ENCODE assay signal across 23 cellular contexts in genomic region chr4:125620066-125620850, GRCh38.
DNase-seq lines count a peak whose midpoint lies in the region; ATAC-seq, FAIRE-seq and TF ChIP-seq lines count a peak whose summit lies in the region.
"Had no signal": no experiment of that assay in that cellular context is flagged by ENCODE, and none has a peak within 500 bp of the region (broad histone marks: within the 10 kb centered on the region; RNA-seq: fewer than 3 reads in every experiment).

No MANE protein-coding gene starts in this region.

- H3K9me3 ChIP-seq in SK-N-MC (ENCODE audit: low read depth, low read length) (no peaks in the 10 kb centered on the region), mesenchymal stem cell (ENCODE audit: control insufficient read depth, low read length) (no peaks in the 10 kb centered on the region), WERI-Rb-1 (ENCODE audit: severe bottlenecking) (no peaks in the 10 kb centered on the region)
- H3K9me3 ChIP-seq: BLaER1, gastrocnemius medialis, left ventricle myocardium inferior, ovary, vagina had no signal

- no peak overlapping the region for H2AFZ ChIP-seq in mesenchymal stem cell (ENCODE audit: low read depth, low read length)

- H2BK5ac ChIP-seq in mesenchymal stem cell (ENCODE audit: low read depth, low read length, poor library complexity, severe bottlenecking): no peak overlapping the region

- H3K36me3 ChIP-seq in SK-N-MC (ENCODE audit: insufficient read depth, low read length) (no peaks in the 10 kb centered on the region), mesenchymal stem cell (ENCODE audit: control insufficient read depth in 1 of 2, insufficient read depth in 2 of 2, low read depth in 1 of 2, low read length in 2 of 2) (no peaks in the 10 kb centered on the region), WERI-Rb-1 (no peaks in the 10 kb centered on the region)
- H3K36me3 ChIP-seq: BLaER1, gastrocnemius medialis, left ventricle myocardium inferior, ovary, vagina had no signal

- H2AK5ac ChIP-seq in mesenchymal stem cell (ENCODE audit: low read length, severe bottlenecking): no peak overlapping the region

- H3K18ac ChIP-seq in mesenchymal stem cell (ENCODE audit: low read depth in 1 of 2, low read length in 2 of 2): no peak overlapping the region

- H3K9ac ChIP-seq in SK-N-MC (ENCODE audit: insufficient read length): peak overlapping the region; percentile 37
- H3K9ac ChIP-seq in mesenchymal stem cell (ENCODE audit: low read length): peak overlapping the region; percentile 62
- H3K9ac ChIP-seq: BLaER1 had no signal

- WGBS in mesenchymal stem cell: 77% methylated on average over 3 of the region's 3 CpGs

- no peak for TF ChIP-seq CTCF in WERI-Rb-1 (IDR thresholded peaks at IDR 0.05; ENCODE audit: low read depth, low read length)

- no peak for ATAC-seq in activated CD4-positive, alpha-beta T cell treated with anti-CD3 and anti-CD28 coated beads for 36 hours
- ATAC-seq: gastrocnemius medialis had no signal

- no peak overlapping the region for H2BK12ac ChIP-seq in mesenchymal stem cell (ENCODE audit: low read length in 2 of 2)

- intact Hi-C loops in activated CD4-positive, alpha-beta T cell treated with anti-CD3 and anti-CD28 coated beads for 36 hours (cut with DNase I, micrococcal nuclease): no loop called here

- H3K27me3 ChIP-seq in mesenchymal stem cell (ENCODE audit: control insufficient read depth in 1 of 2, insufficient read depth in 1 of 2, low read length in 2 of 2) (no peaks in the 10 kb centered on the region), WERI-Rb-1 (ENCODE audit: insufficient read depth, low read depth, severe bottlenecking) (no peaks in the 10 kb centered on the region)
- H3K27me3 ChIP-seq: BLaER1, gastrocnemius medialis, ovary, vagina had no signal

- H3K27ac ChIP-seq in SK-N-MC: 0 out of 2 replicates have a peak overlapping the region, but pooled peaks have one; percentile 15
- H3K27ac ChIP-seq in mesenchymal stem cell (ENCODE audit: low read length, poor library complexity, severe bottlenecking): no peak overlapping the region
- H3K27ac ChIP-seq in WERI-Rb-1: no peak overlapping the region
- H3K27ac ChIP-seq: BLaER1, gastrocnemius medialis, left ventricle myocardium inferior, ovary, vagina had no signal

- FAIRE-seq in endometrium (lab: Jason Lieb, UNC): peak; percentile 93
- FAIRE-seq: bronchial epithelial cell had no signal

- no peak overlapping the region for H3K4me3 Mint-ChIP-seq in activated CD4-positive, alpha-beta T cell treated with anti-CD3 and anti-CD28 coated beads for 36 hours
- H3K4me3 Mint-ChIP-seq: activated B cell treated with CpG ODN at 0.5 μM for 24 hours; activated naive CD8-positive, alpha-beta T cell treated with anti-CD3 and anti-CD28 coated beads, Interleukin-2, amount 10 ng/mL, durations not matched to agents 7 days and 5 days; activated T-helper 1 cell treated with anti-CD3 and anti-CD28 coated beads, Interleukin-12 subunit alpha, Interleukin-12 subunit beta, Interleukin-2, Interleukin-4 antibody, amounts not matched to agents 30 ng/mL and 10 ng/mL and 1 ng/mL, durations not matched to agents 14 hours and 24 hours and 36 hours; T-helper 1 cell treated with Interleukin-12 subunit alpha and Interleukin-12 subunit beta and Interleukin-4 antibody, amounts not matched to agents 30 μg/mL and 1 μg/mL, for 36 hours had no signal

- no peaks in the 10 kb centered on the region for H3K27me3 Mint-ChIP-seq in activated CD4-positive, alpha-beta T cell treated with anti-CD3 and anti-CD28 coated beads for 36 hours
- H3K27me3 Mint-ChIP-seq: activated B cell treated with CpG ODN at 0.5 μM for 24 hours; activated naive CD8-positive, alpha-beta T cell treated with anti-CD3 and anti-CD28 coated beads, Interleukin-2, amount 10 ng/mL, durations not matched to agents 7 days and 5 days had no signal

- peaks cover 5% of the 10 kb centered on the region for H3K9me3 Mint-ChIP-seq in activated CD4-positive, alpha-beta T cell treated with anti-CD3 and anti-CD28 coated beads for 36 hours (ENCODE audit: low read depth)
- H3K9me3 Mint-ChIP-seq: activated T-helper 1 cell treated with anti-CD3 and anti-CD28 coated beads, Interleukin-12 subunit alpha, Interleukin-12 subunit beta, Interleukin-2, Interleukin-4 antibody, amounts not matched to agents 30 ng/mL and 10 ng/mL and 1 ng/mL, durations not matched to agents 14 hours and 24 hours and 36 hours; T-helper 1 cell treated with Interleukin-12 subunit alpha and Interleukin-12 subunit beta and Interleukin-4 antibody, amounts not matched to agents 30 μg/mL and 1 μg/mL, for 36 hours had no signal

- no peak overlapping the region for H4K8ac ChIP-seq in mesenchymal stem cell (ENCODE audit: low read length)

- H3K4ac ChIP-seq in mesenchymal stem cell (ENCODE audit: low read depth in 1 of 2, low read length in 2 of 2): no peak overlapping the region

- DNase-seq in SK-N-MC (ENCODE audit: low read depth, low spot score) (no peak), mesenchymal stem cell (peak; percentile 16), WERI-Rb-1 (no peak), ureter (ENCODE audit: low spot score) (no peak), iPS-NIHi7 (ENCODE audit: extremely low spot score) (no peak)
- no peak for DNase-seq in activated CD4-positive, alpha-beta T cell treated with anti-CD3 and anti-CD28 coated beads for 36 hours
- DNase-seq: activated B cell treated with CpG ODN at 0.5 μM for 24 hours; activated naive CD8-positive, alpha-beta T cell treated with anti-CD3 and anti-CD28 coated beads, Interleukin-2, amount 10 ng/mL, durations not matched to agents 7 days and 5 days; gastrocnemius medialis; H7; left ventricle myocardium inferior; NCI-H1048; NCI-H2107; NCI-H510A treated with DMSO at 0.1 percent for 48 hours; ovary; Right ventricle myocardium superior; stimulated activated CD4-positive, alpha-beta T cell treated with anti-CD3 and anti-CD28 coated beads, Interleukin-2, amount 100 ng/mL, for 48 hours had no signal

- H3K4me2 ChIP-seq in mesenchymal stem cell (ENCODE audit: low read length, poor library complexity, severe bottlenecking): no peak overlapping the region
- H3K4me2 ChIP-seq: BLaER1 had no signal

- no peak overlapping the region for H2BK15ac ChIP-seq in mesenchymal stem cell (ENCODE audit: low read depth, poor library complexity, severe bottlenecking)

- CTCF ChIA-PET in activated CD4-positive, alpha-beta T cell treated with anti-CD3 and anti-CD28 coated beads for 36 hours (lab: Charles Lee): no interaction called here

- peak overlapping the region; percentile 14; the same call in 1 of the 2 replicates for H3K4me3 ChIP-seq in SK-N-MC
- peak overlapping the region in 1 of 2 experiments; percentile 58 for H3K4me3 ChIP-seq in mesenchymal stem cell (ENCODE audit: insufficient read depth in 1 of 2, low read depth in 1 of 2, low read length in 2 of 2)
- no peak overlapping the region for H3K4me3 ChIP-seq in WERI-Rb-1 (ENCODE audit: low read depth, low read length)
- H3K4me3 ChIP-seq: BLaER1, gastrocnemius medialis, left ventricle myocardium inferior, ovary, vagina had no signal

- no peak overlapping the region for H3K23ac ChIP-seq in mesenchymal stem cell (ENCODE audit: low read length in 2 of 2)

- H4K91ac ChIP-seq in mesenchymal stem cell (ENCODE audit: low read length): no peak overlapping the region

- H3K79me1 ChIP-seq in mesenchymal stem cell (replicated peaks; ENCODE audit: low read length, poor library complexity, severe bottlenecking): no peaks in the 10 kb centered on the region

- no peak overlapping the region for H3K14ac ChIP-seq in mesenchymal stem cell (ENCODE audit: low read length in 2 of 2)

- H2BK120ac ChIP-seq in mesenchymal stem cell (ENCODE audit: low read depth, low read length): no peak overlapping the region

- no peak overlapping the region for H3K27ac Mint-ChIP-seq in activated CD4-positive, alpha-beta T cell treated with anti-CD3 and anti-CD28 coated beads for 36 hours
- H3K27ac Mint-ChIP-seq: activated B cell treated with CpG ODN at 0.5 μM for 24 hours; activated naive CD8-positive, alpha-beta T cell treated with anti-CD3 and anti-CD28 coated beads, Interleukin-2, amount 10 ng/mL, durations not matched to agents 7 days and 5 days; activated T-helper 1 cell treated with anti-CD3 and anti-CD28 coated beads, Interleukin-12 subunit alpha, Interleukin-12 subunit beta, Interleukin-2, Interleukin-4 antibody, amounts not matched to agents 30 ng/mL and 10 ng/mL and 1 ng/mL, durations not matched to agents 14 hours and 24 hours and 36 hours; T-helper 1 cell treated with Interleukin-12 subunit alpha and Interleukin-12 subunit beta and Interleukin-4 antibody, amounts not matched to agents 30 μg/mL and 1 μg/mL, for 36 hours had no signal

- no peaks in the 10 kb centered on the region for H3K4me1 Mint-ChIP-seq in activated CD4-positive, alpha-beta T cell treated with anti-CD3 and anti-CD28 coated beads for 36 hours
- H3K4me1 Mint-ChIP-seq: activated B cell treated with CpG ODN at 0.5 μM for 24 hours; activated naive CD8-positive, alpha-beta T cell treated with anti-CD3 and anti-CD28 coated beads, Interleukin-2, amount 10 ng/mL, durations not matched to agents 7 days and 5 days had no signal

- POLR2A ChIA-PET in activated CD4-positive, alpha-beta T cell treated with anti-CD3 and anti-CD28 coated beads for 36 hours (lab: Charles Lee): no interaction called here

- no peaks in the 10 kb centered on the region for H3K4me1 ChIP-seq in mesenchymal stem cell (ENCODE audit: control insufficient read depth, insufficient read depth, low read depth, low read length)
- H3K4me1 ChIP-seq: BLaER1, gastrocnemius medialis, left ventricle myocardium inferior, vagina had no signal

- no peaks in the 10 kb centered on the region for H3K36me3 Mint-ChIP-seq in activated CD4-positive, alpha-beta T cell treated with anti-CD3 and anti-CD28 coated beads for 36 hours (ENCODE audit: low read depth)
- H3K36me3 Mint-ChIP-seq: activated naive CD8-positive, alpha-beta T cell treated with anti-CD3 and anti-CD28 coated beads, Interleukin-2, amount 10 ng/mL, durations not matched to agents 7 days and 5 days had no signal
